In genomic region chr17:43040655-43041054, GRCh38 we compare ENCODE assay signal across 15 cellular contexts. TPM values are rescaled to one million over a fixed set of nuclear protein-coding genes. Genes with fewer than 3 reads are reported as not detected.
"Had no signal": no experiment of that assay in that cellular context is flagged by ENCODE, and none has a peak within 500 bp of the region (broad histone marks: within the 10 kb centered on the region; RNA-seq: fewer than 3 reads in every experiment).

No MANE protein-coding gene starts in this region.

- H3K4me1 ChIP-seq: left ventricle myocardium inferior had no signal

- H3K4me3 ChIP-seq: left ventricle myocardium inferior, tibial nerve had no signal

- H3K27ac ChIP-seq: left ventricle myocardium inferior, tibial nerve had no signal

- DNase-seq: activated CD4-positive, alpha-beta T cell treated with anti-CD3 and anti-CD28 coated beads, Interleukin-2, amount 50 U/mL, for 48 hours; activated CD4-positive, CD25-positive, alpha-beta regulatory T cell treated with anti-CD3 and anti-CD28 coated beads, Interleukin-2, amount 50 U/mL, for 72 hours; activated CD8-positive, alpha-beta memory T cell treated with anti-CD3 and anti-CD28 coated beads, Interleukin-2, amount 10 ng/mL, durations not matched to agents 7 days and 5 days; activated effector memory CD4-positive, alpha-beta T cell treated with anti-CD3 and anti-CD28 coated beads, Interleukin-2, amount 50 U/mL, for 16 hours; activated T-cell treated with anti-CD3 and anti-CD28 coated beads, Interleukin-2, amount 50 U/mL, for 24 hours; islet precursor cell; left ventricle myocardium inferior; mesendoderm; right cardiac atrium had no signal

- FAIRE-seq: endometrium had no signal

- ATAC-seq: activated CD8-positive, alpha-beta memory T cell treated with anti-CD3 and anti-CD28 coated beads, Interleukin-2, amount 10 ng/mL, durations not matched to agents 7 days and 5 days; activated naive CD4-positive, alpha-beta T cell treated with anti-CD3 and anti-CD28 coated beads, Interleukin-2, amount 50 U/mL, for 72 hours; esophagus mucosa; right cardiac atrium; stimulated activated memory B cell treated with anti-CD40 and anti-IgM and Interleukin-4, amounts not matched to agents 10 μg/mL and 1 μg/mL and 100 μg/mL, for 72 hours had no signal

- H3K27me3 Mint-ChIP-seq: activated CD8-positive, alpha-beta memory T cell treated with anti-CD3 and anti-CD28 coated beads, Interleukin-2, amount 10 ng/mL, durations not matched to agents 7 days and 5 days; activated T-cell treated with anti-CD3 and anti-CD28 coated beads, Interleukin-2, amount 50 U/mL, for 24 hours; stimulated activated memory B cell treated with anti-CD40 and anti-IgM and Interleukin-4, amounts not matched to agents 10 μg/mL and 1 μg/mL and 100 μg/mL, for 72 hours had no signal

- H3K9me3 Mint-ChIP-seq: activated naive CD4-positive, alpha-beta T cell treated with anti-CD3 and anti-CD28 coated beads, Interleukin-2, amount 50 U/mL, for 72 hours; activated T-cell treated with anti-CD3 and anti-CD28 coated beads, Interleukin-2, amount 50 U/mL, for 24 hours; stimulated activated memory B cell treated with anti-CD40 and anti-IgM and Interleukin-4, amounts not matched to agents 10 μg/mL and 1 μg/mL and 100 μg/mL, for 72 hours; T-helper 2 cell treated with Interferon-gamma antibody and Interleukin-4, amounts not matched to agents 5 μg/mL and 100 μg/mL, for 36 hours had no signal

- H3K9me3 ChIP-seq: left ventricle myocardium inferior, tibial nerve had no signal

- H3K36me3 Mint-ChIP-seq: stimulated activated memory B cell treated with anti-CD40 and anti-IgM and Interleukin-4, amounts not matched to agents 10 μg/mL and 1 μg/mL and 100 μg/mL, for 72 hours had no signal

- H3K27me3 ChIP-seq: tibial nerve had no signal

- H3K27ac Mint-ChIP-seq: activated CD8-positive, alpha-beta memory T cell treated with anti-CD3 and anti-CD28 coated beads, Interleukin-2, amount 10 ng/mL, durations not matched to agents 7 days and 5 days; activated T-cell treated with anti-CD3 and anti-CD28 coated beads, Interleukin-2, amount 50 U/mL, for 24 hours; stimulated activated memory B cell treated with anti-CD40 and anti-IgM and Interleukin-4, amounts not matched to agents 10 μg/mL and 1 μg/mL and 100 μg/mL, for 72 hours; T-helper 2 cell treated with Interferon-gamma antibody and Interleukin-4, amounts not matched to agents 5 μg/mL and 100 μg/mL, for 36 hours had no signal

- H3K4me1 Mint-ChIP-seq: activated CD8-positive, alpha-beta memory T cell treated with anti-CD3 and anti-CD28 coated beads, Interleukin-2, amount 10 ng/mL, durations not matched to agents 7 days and 5 days; stimulated activated memory B cell treated with anti-CD40 and anti-IgM and Interleukin-4, amounts not matched to agents 10 μg/mL and 1 μg/mL and 100 μg/mL, for 72 hours had no signal

- H3K4me3 Mint-ChIP-seq: activated CD8-positive, alpha-beta memory T cell treated with anti-CD3 and anti-CD28 coated beads, Interleukin-2, amount 10 ng/mL, durations not matched to agents 7 days and 5 days; activated T-cell treated with anti-CD3 and anti-CD28 coated beads, Interleukin-2, amount 50 U/mL, for 24 hours; stimulated activated memory B cell treated with anti-CD40 and anti-IgM and Interleukin-4, amounts not matched to agents 10 μg/mL and 1 μg/mL and 100 μg/mL, for 72 hours; T-helper 2 cell treated with Interferon-gamma antibody and Interleukin-4, amounts not matched to agents 5 μg/mL and 100 μg/mL, for 36 hours had no signal

RNA-seq across cellular contexts. Expression of gene RND2, which starts 15.6 kb away (rescaled TPM):
- total RNA-seq: activated CD8-positive, alpha-beta memory T cell treated with anti-CD3 and anti-CD28 coated beads, Interleukin-2, amount 10 ng/mL, durations not matched to agents 7 days and 5 days; activated naive CD4-positive, alpha-beta T cell treated with anti-CD3 and anti-CD28 coated beads, Interleukin-2, amount 50 U/mL, for 72 hours had no signal
